ENCODE assay signal across 14 cellular contexts in genomic region chr3:58098531-58098930, GRCh38.
A peak's percentile ranks its signal among the peaks of the same experiment; 100 is the strongest.
DNase-seq lines count a peak whose midpoint lies in the region; ATAC-seq and TF ChIP-seq lines count a peak whose summit lies in the region.
"Had no signal": no experiment of that assay in that cellular context is flagged by ENCODE, and none has a peak within 500 bp of the region (broad histone marks: within the 10 kb centered on the region; RNA-seq: fewer than 3 reads in every experiment).

No MANE protein-coding gene starts in this region.

- H3K4me1 Mint-ChIP-seq in activated naive CD4-positive, alpha-beta T cell treated with anti-CD3 and anti-CD28 coated beads, Interleukin-2, amount 10 ng/mL, durations not matched to agents 7 days and 5 days = no peaks in the 10 kb centered on the region
- H3K4me1 Mint-ChIP-seq: CD14-positive monocyte, H9 had no signal

- peak overlapping the region; percentile 6 for H3K27ac Mint-ChIP-seq in activated naive CD4-positive, alpha-beta T cell treated with anti-CD3 and anti-CD28 coated beads, Interleukin-2, amount 10 ng/mL, durations not matched to agents 7 days and 5 days

- CTCF ChIA-PET in activated naive CD4-positive, alpha-beta T cell treated with anti-CD3 and anti-CD28 coated beads, Interleukin-2, amount 10 ng/mL, durations not matched to agents 7 days and 5 days (lab: Charles Lee) = no interaction called here

- no peaks in the 10 kb centered on the region for H3K27me3 Mint-ChIP-seq in activated naive CD4-positive, alpha-beta T cell treated with anti-CD3 and anti-CD28 coated beads, Interleukin-2, amount 10 ng/mL, durations not matched to agents 7 days and 5 days

- peaks cover 9% of the 10 kb centered on the region for H3K36me3 Mint-ChIP-seq in activated naive CD4-positive, alpha-beta T cell treated with anti-CD3 and anti-CD28 coated beads, Interleukin-2, amount 10 ng/mL, durations not matched to agents 7 days and 5 days

- ATAC-seq in HG02840 (IDR thresholded peaks at IDR 0.05; ENCODE audit: low FRiP score, unreplicated experiment) (no peak), GM19455 (IDR thresholded peaks at IDR 0.05; ENCODE audit: unreplicated experiment) (no peak)

- TF ChIP-seq CTCF in VCaP (conservative IDR thresholded peaks at IDR 0.05) = no peak

- peak overlapping the region; percentile 14 for H3K27ac ChIP-seq in VCaP
- H3K27ac ChIP-seq: 22Rv1 had no signal

- no peak for DNase-seq in activated naive CD4-positive, alpha-beta T cell treated with anti-CD3 and anti-CD28 coated beads, Interleukin-2, amount 10 ng/mL, durations not matched to agents 7 days and 5 days
- no peak for DNase-seq in activated naive CD4-positive, alpha-beta T cell treated with Interleukin-2 at 50 U/mL for 16 hours
- DNase-seq in putamen (ENCODE audit: low spot score) = peak; percentile 37
- DNase-seq in SHP77 (lab: John Stamatoyannopoulos, UW) = no peak
- no peak for DNase-seq in DMS114 treated with DMSO at 0.1 percent for 48 hours (lab: John Stamatoyannopoulos, UW; ENCODE audit: unreplicated experiment)
- DNase-seq: CD8-positive, alpha-beta memory T cell; GOT3; H9; KBM-7 had no signal

- no peaks in the 10 kb centered on the region for H3K9me3 Mint-ChIP-seq in activated naive CD4-positive, alpha-beta T cell treated with anti-CD3 and anti-CD28 coated beads, Interleukin-2, amount 10 ng/mL, durations not matched to agents 7 days and 5 days
- H3K9me3 Mint-ChIP-seq: CD14-positive monocyte; CD8-positive, alpha-beta memory T cell; H9 had no signal

- no peak overlapping the region for H3K4me3 Mint-ChIP-seq in activated naive CD4-positive, alpha-beta T cell treated with anti-CD3 and anti-CD28 coated beads, Interleukin-2, amount 10 ng/mL, durations not matched to agents 7 days and 5 days
- H3K4me3 Mint-ChIP-seq: CD14-positive monocyte; CD8-positive, alpha-beta memory T cell; H9 had no signal
